ENCODE assay signal across 23 cellular contexts in the genomic region with DNA sequence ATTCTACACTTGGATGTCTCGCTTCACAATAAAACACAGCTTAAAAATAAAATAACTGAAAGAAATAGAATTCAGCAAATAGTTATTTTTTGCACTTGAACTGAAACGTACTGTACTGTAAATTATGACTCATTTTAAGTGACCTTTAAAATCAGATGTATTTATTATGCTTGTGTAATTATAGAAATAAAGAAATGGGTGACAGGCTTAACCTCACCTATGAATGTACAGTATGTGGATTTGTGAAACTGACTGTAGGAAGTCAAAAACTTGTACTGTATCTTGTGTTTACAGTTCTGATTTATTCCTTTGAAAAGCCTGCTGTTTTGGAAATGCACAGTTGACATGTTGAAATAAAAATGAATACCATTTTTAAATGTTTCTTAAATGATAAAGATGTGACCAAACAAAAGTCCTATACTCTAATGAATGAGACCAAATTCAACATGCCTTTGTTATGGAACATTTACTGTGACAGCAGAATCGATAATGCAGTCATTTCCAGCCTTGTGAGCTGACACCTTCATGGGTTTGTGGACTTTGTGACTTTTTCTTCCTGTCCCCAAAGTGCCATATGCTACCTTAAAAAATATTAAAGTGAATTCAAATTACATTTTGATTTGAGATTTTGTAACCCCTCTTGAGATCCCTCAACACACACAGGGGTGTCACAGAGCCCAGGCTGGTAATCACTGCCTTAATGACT. TPM values are rescaled to one million over a fixed set of nuclear protein-coding genes. Genes with fewer than 3 reads are reported as not detected.
DNase-seq lines count a peak whose midpoint lies in the region; ATAC-seq, FAIRE-seq and TF ChIP-seq lines count a peak whose summit lies in the region.
"Had no signal": no experiment of that assay in that cellular context is flagged by ENCODE, and none has a peak within 500 bp of the region (broad histone marks: within the 10 kb centered on the region; RNA-seq: fewer than 3 reads in every experiment).

No MANE protein-coding gene starts in this region.

- H3K4me3 Mint-ChIP-seq in CD8-positive, alpha-beta memory T cell = no peak overlapping the region
- no peak overlapping the region for H3K4me3 Mint-ChIP-seq in natural killer cell treated with Interleukin-12 subunit alpha and Interleukin-12 subunit beta and Interleukin-15 and Interleukin-18, amount 100 ng/mL, for 72 hours
- H3K4me3 Mint-ChIP-seq in endothelial cell (ENCODE audit: unreplicated experiment) = no peak overlapping the region
- H3K4me3 Mint-ChIP-seq: nephron progenitor cell had no signal

- no peak overlapping the region for H3K27ac ChIP-seq in CD8-positive, alpha-beta memory T cell (ENCODE audit: low read depth, low read length)
- H3K27ac ChIP-seq in angular gyrus (ENCODE audit: low read depth, low read length) = peak overlapping the region; percentile 7
- H3K27ac ChIP-seq: pancreas, right atrium auricular region, SJCRH30 had no signal

- no peaks in the 10 kb centered on the region for H3K4me1 ChIP-seq in CD8-positive, alpha-beta memory T cell (ENCODE audit: insufficient read depth, low read length)
- H3K4me1 ChIP-seq: right atrium auricular region, SJCRH30 had no signal

- no peaks in the 10 kb centered on the region for H3K9me3 Mint-ChIP-seq in CD8-positive, alpha-beta memory T cell
- no peaks in the 10 kb centered on the region for H3K9me3 Mint-ChIP-seq in natural killer cell treated with Interleukin-12 subunit alpha and Interleukin-12 subunit beta and Interleukin-15 and Interleukin-18, amount 100 ng/mL, for 72 hours
- no peaks in the 10 kb centered on the region for H3K9me3 Mint-ChIP-seq in endothelial cell (ENCODE audit: unreplicated experiment)
- H3K9me3 Mint-ChIP-seq: nephron progenitor cell had no signal

- H3K4me3 ChIP-seq in CD8-positive, alpha-beta memory T cell (ENCODE audit: low read length) = no peak overlapping the region
- H3K4me3 ChIP-seq: pancreas, right atrium auricular region, SJCRH30 had no signal

- no peaks in the 10 kb centered on the region for H3K27me3 Mint-ChIP-seq in CD8-positive, alpha-beta memory T cell
- no peaks in the 10 kb centered on the region for H3K27me3 Mint-ChIP-seq in natural killer cell treated with Interleukin-12 subunit alpha and Interleukin-12 subunit beta and Interleukin-15 and Interleukin-18, amount 100 ng/mL, for 72 hours
- H3K27me3 Mint-ChIP-seq in endothelial cell (ENCODE audit: unreplicated experiment) = no peaks in the 10 kb centered on the region

- peaks cover 8 to 13% (median 12%) of the 10 kb centered on the region in 3 donors for H3K4me1 Mint-ChIP-seq in CD8-positive, alpha-beta memory T cell
- peaks cover 6% of the 10 kb centered on the region in 2 donors for H3K4me1 Mint-ChIP-seq in natural killer cell treated with Interleukin-12 subunit alpha and Interleukin-12 subunit beta and Interleukin-15 and Interleukin-18, amount 100 ng/mL, for 72 hours (ENCODE audit: low read depth in 2 of 2)
- H3K4me1 Mint-ChIP-seq in endothelial cell (ENCODE audit: unreplicated experiment) = peaks cover 25% of the 10 kb centered on the region

- TF ChIP-seq CTCF in endothelial cell (IDR thresholded peaks at IDR 0.05; ENCODE audit: unreplicated experiment) = no peak

- H3K27me3 ChIP-seq in CD8-positive, alpha-beta memory T cell (ENCODE audit: insufficient read depth, low read length, poor library complexity, severe bottlenecking) = no peaks in the 10 kb centered on the region
- H3K27me3 ChIP-seq: pancreas, right atrium auricular region, SJCRH30 had no signal

- peaks cover 38% of the 10 kb centered on the region for H3K36me3 ChIP-seq in CD8-positive, alpha-beta memory T cell (ENCODE audit: insufficient read depth, low read length)
- H3K36me3 ChIP-seq: SJCRH30 had no signal

- CTCF ChIA-PET in CD8-positive, alpha-beta memory T cell (lab: Charles Lee) = no interaction called here

- ATAC-seq in natural killer cell treated with Interleukin-12 subunit alpha and Interleukin-12 subunit beta and Interleukin-15 and Interleukin-18, amount 100 ng/mL, for 72 hours = no peak
- ATAC-seq: left colon, pancreas had no signal

- POLR2A ChIA-PET in CD8-positive, alpha-beta memory T cell (lab: Charles Lee) = no interaction called here

- H3K27ac Mint-ChIP-seq in CD8-positive, alpha-beta memory T cell = peak overlapping the region in 6 of 8 donors; percentile 12 to 95 (median 61)
- peak overlapping the region; percentile 44 to 51 for H3K27ac Mint-ChIP-seq in natural killer cell treated with Interleukin-12 subunit alpha and Interleukin-12 subunit beta and Interleukin-15 and Interleukin-18, amount 100 ng/mL, for 72 hours
- no peak overlapping the region for H3K27ac Mint-ChIP-seq in endothelial cell (ENCODE audit: unreplicated experiment)
- H3K27ac Mint-ChIP-seq: nephron progenitor cell had no signal

- FAIRE-seq in GM19239 (lab: Jason Lieb, UNC) = peak; percentile 64
- FAIRE-seq: pancreas, RCC 7860 had no signal

- H3K9me3 ChIP-seq in CD8-positive, alpha-beta memory T cell (ENCODE audit: low read length) = no peaks in the 10 kb centered on the region
- H3K9me3 ChIP-seq: pancreas, right atrium auricular region, SJCRH30 had no signal

- peaks cover 0 to 84% (median 12%) of the 10 kb centered on the region in 3 donors for H3K36me3 Mint-ChIP-seq in CD8-positive, alpha-beta memory T cell
- peaks cover 14% of the 10 kb centered on the region for H3K36me3 Mint-ChIP-seq in natural killer cell treated with Interleukin-12 subunit alpha and Interleukin-12 subunit beta and Interleukin-15 and Interleukin-18, amount 100 ng/mL, for 72 hours
- H3K36me3 Mint-ChIP-seq in endothelial cell (ENCODE audit: low read depth, unreplicated experiment) = no peaks in the 10 kb centered on the region

- no peak for DNase-seq in CD8-positive, alpha-beta memory T cell
- DNase-seq in GM19239 (ENCODE audit: insufficient read length, low spot score) = no peak
- DNase-seq in natural killer cell treated with Interleukin-12 subunit alpha and Interleukin-12 subunit beta and Interleukin-15 and Interleukin-18, amount 100 ng/mL, for 72 hours (ENCODE audit: low spot score) = no peak
- no peak for DNase-seq in stimulated activated CD4-positive, alpha-beta T cell treated with anti-CD3 and anti-CD28 coated beads, Interleukin-2, amount 100 ng/mL, for 48 hours
- no peak for DNase-seq in endothelial cell (ENCODE audit: low spot score)
- no peak for DNase-seq in SKM-1 treated with dmso at 0.1 percent for 144 hours (lab: John Stamatoyannopoulos, UW; ENCODE audit: unreplicated experiment)
- DNase-seq: activated CD4-positive, alpha-beta T cell treated with anti-CD3 and anti-CD28 coated beads for 4 hours; activated gamma-delta T cell; cortex of kidney; GF-D8; Karpas-422; left colon; NCI-H1048; NCI-H2029 treated with DMSO at 0.1 percent for 48 hours; NCI-H446; nephron progenitor cell; NK-92 treated with Interleukin-12 subunit alpha and Interleukin-12 subunit beta, amount 100 ng/mL, for 24 hours; pancreas; SJCRH30; stimulated activated CD4-positive, alpha-beta T cell treated with anti-CD3 and anti-CD28 coated beads, Interleukin-12 subunit alpha, Interleukin-12 subunit beta, amount 100 ng/mL, for 4 hours had no signal

RNA-seq across cellular contexts. Expression of a gene that starts 32.7 kb away (rescaled TPM):
- total RNA-seq in CD8-positive, alpha-beta memory T cell = 10 to 100 TPM; 16.9 to 17.5 TPM
- polyA plus RNA-seq in CD8-positive, alpha-beta memory T cell = 10.5 TPM
- 1 to 10 TPM; 8.3 to 9.4 TPM for total RNA-seq in natural killer cell treated with Interleukin-12 subunit alpha and Interleukin-12 subunit beta and Interleukin-15 and Interleukin-18, amount 100 ng/mL, for 72 hours
- total RNA-seq in endothelial cell (ENCODE audit: unreplicated experiment) = 8.3 TPM
